8 cellular contexts compared by ENCODE assay signal in the genomic region with DNA sequence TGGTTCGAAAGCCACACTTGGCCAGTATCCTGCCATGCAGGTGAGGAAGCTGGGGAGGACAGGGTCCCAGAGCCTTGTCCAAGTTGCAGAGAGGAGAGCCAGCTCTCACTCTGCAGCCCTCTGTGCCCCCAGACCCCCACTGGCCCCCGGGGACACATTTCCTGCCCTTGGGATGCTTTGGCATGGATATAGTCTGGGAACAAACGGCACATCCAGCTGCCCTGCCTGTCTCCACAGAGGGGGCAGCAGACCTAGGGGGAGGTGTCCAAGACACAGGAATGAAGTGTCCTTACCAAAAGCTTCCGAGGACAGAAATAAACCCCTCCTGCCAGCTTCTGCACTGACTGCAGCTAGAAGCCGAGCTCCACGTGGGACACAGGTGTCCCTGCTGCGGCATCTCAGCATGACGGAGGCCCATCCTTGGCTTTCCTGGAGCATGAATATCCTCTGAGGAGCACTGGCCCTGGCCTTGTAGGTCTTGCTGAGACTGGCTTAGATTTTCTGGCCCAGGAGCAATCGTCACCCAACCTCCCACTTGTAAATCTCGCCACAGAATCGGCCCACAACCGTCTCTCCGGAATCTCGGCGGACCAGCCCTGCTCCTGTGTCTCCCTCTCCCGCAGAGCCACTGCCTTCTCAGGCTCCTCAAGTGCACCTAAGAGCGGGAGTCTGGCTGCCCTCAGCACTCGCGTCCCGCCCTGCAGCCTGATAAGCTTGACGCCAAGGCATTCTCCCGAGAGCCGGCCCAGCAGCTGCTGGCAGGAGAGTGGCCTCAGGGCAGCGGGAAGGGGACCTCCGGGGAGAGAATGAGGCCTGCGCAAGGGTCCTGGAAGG. TPM values are rescaled to one million over a fixed set of nuclear protein-coding genes. Genes with fewer than 3 reads are reported as not detected.
A peak's percentile ranks its signal among the peaks of the same experiment; 100 is the strongest.
DNase-seq lines count a peak whose midpoint lies in the region; ATAC-seq, FAIRE-seq and TF ChIP-seq lines count a peak whose summit lies in the region.

No MANE protein-coding gene starts in this region.

- peak; percentile 29 for DNase-seq in G401 (ENCODE audit: low spot score)
- DNase-seq in Jurkat, Clone E6-1 (ENCODE audit: low read depth, low spot score): no peak
- DNase-seq in activated naive CD4-positive, alpha-beta T cell treated with anti-CD3 and anti-CD28 coated beads, Interleukin-2, amount 50 U/mL, for 16 hours: peak; percentile 29
- DNase-seq in heart right ventricle: peak; percentile 54 to 65
- no peak for DNase-seq in prostate gland (ENCODE audit: low spot score)
- DNase-seq in NCI-H774 (lab: John Stamatoyannopoulos, UW): no peak
- DNase-seq in H54 (ENCODE audit: insufficient read length, low spot score): no peak

- in situ Hi-C loops in G401 (cut with HindIII; ENCODE audit: low sequenced_read_pairs): no loop called here

- H3K27me3 ChIP-seq in heart right ventricle (no peaks in the 10 kb centered on the region), prostate gland (replicated peaks; ENCODE audit: insufficient read depth) (no peaks in the 10 kb centered on the region)

- no peak for TF ChIP-seq POLR2A in prostate gland (IDR thresholded peaks at IDR 0.05)
- TF ChIP-seq POLR2A in H54 (IDR thresholded peaks at IDR 0.05; ENCODE audit: low read depth, low read length): no peak

- peak overlapping the region; percentile 87 to 100 (median 99) for H3K27ac ChIP-seq in heart right ventricle
- H3K27ac ChIP-seq in prostate gland: peak overlapping the region; percentile 96 to 97

- intact Hi-C loops in heart right ventricle (cut with DNase I) (loop anchor here in 2 of 10 donors (5.0 kb wide), 2 partner anchors 41 to 99 kb away; partner anchors contain the start of genes NHLRC4 (in 1 of the 2), PIGQ (in 1 of the 2) and RAB11FIP3 (in 1 of the 2)), prostate gland (cut with DNase I) (loop anchor here (2.0 kb wide), 1 partner anchor 102 kb away; the partner anchor contains the start of gene RAB11FIP3)

- peak; percentile 6 to 62 (median 28) for ATAC-seq in heart right ventricle
- no peak for ATAC-seq in GM19452 (IDR thresholded peaks at IDR 0.05; ENCODE audit: unreplicated experiment)

- FAIRE-seq in H54 (lab: Jason Lieb, UNC): no peak

- H3K36me3 ChIP-seq in heart right ventricle (peaks cover 0 to 6% (median 0%) of the 10 kb centered on the region in 9 donors), prostate gland (no peaks in the 10 kb centered on the region)

- H3K4me1 ChIP-seq in heart right ventricle (peaks cover 17 to 53% (median 43%) of the 10 kb centered on the region in 9 donors), prostate gland (replicated peaks) (peaks cover 22% of the 10 kb centered on the region)

- peak overlapping the region; percentile 79 for H3K4me3 ChIP-seq in Jurkat, Clone E6-1 (ENCODE audit: low read length)
- H3K4me3 ChIP-seq in heart right ventricle (peak overlapping the region; percentile 64 to 96 (median 78)), prostate gland (peak overlapping the region; percentile 47 to 66)

- 6 to 8% methylated on average over 26 of the region's 26 CpGs for WGBS in heart right ventricle, 2 donors
- 4% methylated on average over 24 of the region's 26 CpGs for WGBS in prostate gland

- TF ChIP-seq CTCF in heart right ventricle (IDR thresholded peaks at IDR 0.05) (no peak), prostate gland (IDR thresholded peaks at IDR 0.05) (no peak)

- H3K9me3 ChIP-seq in heart right ventricle (no peaks in the 10 kb centered on the region), prostate gland (no peaks in the 10 kb centered on the region)

RNA-seq across cellular contexts. Expression of gene CAPN15, which starts 1.1 kb away (rescaled TPM):
- 38.8 and 54.3 TPM in 2 replicates for total RNA-seq in G401 (2014; rRNA removed; shearing (Covaris generic))
- 57.8 TPM for polyA plus RNA-seq in Jurkat, Clone E6-1 (2012; ENCODE audit: insufficient read depth, insufficient read length)
- total RNA-seq in heart right ventricle (10 to 100 TPM; 11.1 to 23.4 (median 15.3) TPM), prostate gland (10 to 100 TPM; 59.7 to 80.7 TPM)
- polyA plus RNA-seq in heart right ventricle: 10 to 100 TPM; 19.2 to 39.5 TPM

RNA-seq across cellular contexts. Expression of gene PRR35, which starts 33.8 kb away (rescaled TPM):
- 0.41 and 2.3 TPM in 2 replicates for total RNA-seq in G401 (2014; rRNA removed; shearing (Covaris generic))
- not detected for polyA plus RNA-seq in Jurkat, Clone E6-1 (2012; ENCODE audit: insufficient read depth, insufficient read length)
- total RNA-seq in heart right ventricle (not detected), prostate gland (1 to 10 TPM in 1 of 2 donors, not detected in 1; 5.1 TPM)
- not detected for polyA plus RNA-seq in heart right ventricle

RNA-seq across cellular contexts. Expression of gene NHLRC4, which starts 40.4 kb away (rescaled TPM):
- 2.7 and 4.1 TPM in 2 replicates for total RNA-seq in G401 (2014; rRNA removed; shearing (Covaris generic))
- not detected for polyA plus RNA-seq in Jurkat, Clone E6-1 (2012; ENCODE audit: insufficient read depth, insufficient read length)
- under 1 TPM in 8 of 10 donors, not detected in 2; 0.12 to 0.75 (median 0.47) TPM for total RNA-seq in heart right ventricle
- under 1 TPM; 0.51 to 0.59 TPM for polyA plus RNA-seq in heart right ventricle
- total RNA-seq in prostate gland: 1 to 10 TPM; 2.9 to 6.2 TPM

RNA-seq across cellular contexts. Expression of gene PIGQ, which starts 43.4 kb away (rescaled TPM):
- total RNA-seq in G401 (2014; rRNA removed; shearing (Covaris generic)): 38.8 and 54.4 TPM in 2 replicates
- polyA plus RNA-seq in Jurkat, Clone E6-1 (2012; ENCODE audit: insufficient read depth, insufficient read length): 28.1 TPM
- 10 to 100 TPM; 13.7 to 26.8 (median 19.2) TPM for total RNA-seq in heart right ventricle
- 10 to 100 TPM; 35.3 to 43.7 TPM for polyA plus RNA-seq in heart right ventricle
- 10 to 100 TPM; 70.1 to 85.8 TPM for total RNA-seq in prostate gland

Comparison
In these comparisons a context has a peak if more than half of its experiments do, and no peak if none do; other contexts are left out.
1. DNase-seq: peak in G401 (single experiment), activated naive CD4-positive, alpha-beta T cell treated with anti-CD3 and anti-CD28 coated beads, Interleukin-2, amount 50 U/mL, for 16 hours (single experiment) and heart right ventricle (2 of 2); none in Jurkat, Clone E6-1 (single experiment), prostate gland (single experiment), NCI-H774 (single experiment) and H54 (single experiment).
2. Peak in every context shown above with its lines, with median percentiles within 50 percentile points of each other: H3K4me3 ChIP-seq.